In genomic region chr16:28491970-28492474, GRCh38 we compare ENCODE assay signal across 1 cellular context.
TF ChIP-seq lines count a peak whose summit lies in the region.

TSS of gene CLN3 (minus strand) at chr16:28492074. CDS start at chr16:28491759, 315 bp downstream.

TF ChIP-seq in HepG2, 621 proteins besides CTCF, POLR2A, EP300 and RAD21 (continued from another document and continues in another):
- TF ChIP-seq ZNF251 (CRISPR knock-in tag; IDR thresholded peaks at IDR 0.05) (no peak), ARNT (IDR thresholded peaks at IDR 0.05) (no peak), NKX3-1 (CRISPR knock-in tag; IDR thresholded peaks at IDR 0.05) (peak; percentile 66; the same call in 1 of the 2 replicates), HES4 (CRISPR knock-in tag; IDR thresholded peaks at IDR 0.05; ENCODE audit: borderline replicate concordance) (no peak; the same call in 1 of the 2 replicates), GLMP (CRISPR knock-in tag; IDR thresholded peaks at IDR 0.05; ENCODE audit: borderline replicate concordance) (no peak), FOSL2 (CRISPR knock-in tag; IDR thresholded peaks at IDR 0.05) (peak; percentile 48; the same call in 1 of the 2 replicates), ATAD3A (CRISPR knock-in tag; IDR thresholded peaks at IDR 0.05) (no peak), HOXA3 (CRISPR knock-in tag; IDR thresholded peaks at IDR 0.05) (peak; percentile 92), ZBTB21 (CRISPR knock-in tag; IDR thresholded peaks at IDR 0.05) (no peak), NFRKB (IDR thresholded peaks at IDR 0.05) (peak; percentile 71), HHEX (CRISPR knock-in tag; IDR thresholded peaks at IDR 0.05) (no peak), NFYC (CRISPR knock-in tag; IDR thresholded peaks at IDR 0.05) (peak; percentile 44; the same call in 1 of the 2 replicates), ZNF780A (CRISPR knock-in tag; IDR thresholded peaks at IDR 0.05) (no peak), ZNF281 (CRISPR knock-in tag; IDR thresholded peaks at IDR 0.05; ENCODE audit: borderline replicate concordance) (peak; percentile 38; the same call in 1 of the 2 replicates), HMG20A (CRISPR knock-in tag; IDR thresholded peaks at IDR 0.05; ENCODE audit: borderline replicate concordance) (0 out of 2 replicates have a peak, but pooled peaks have one; percentile 13), ZZZ3 (CRISPR knock-in tag; IDR thresholded peaks at IDR 0.05; ENCODE audit: borderline replicate concordance) (peak; percentile 88; the same call in 1 of the 2 replicates), TRAFD1 (CRISPR knock-in tag; IDR thresholded peaks at IDR 0.05; ENCODE audit: borderline replicate concordance) (no peak), ZNF770 (CRISPR knock-in tag; IDR thresholded peaks at IDR 0.05) (peak; percentile 46; the same call in 1 of the 2 replicates), ZNF75D (CRISPR knock-in tag; IDR thresholded peaks at IDR 0.05; ENCODE audit: borderline replicate concordance) (no peak), AGO2 (optimal IDR thresholded peaks at IDR 0.05; ENCODE audit: low read depth, low read length) (no peak), ZNF282 (IDR thresholded peaks at IDR 0.05; ENCODE audit: partially characterized antibody) (no peak), ZFP91 (CRISPR knock-in tag; IDR thresholded peaks at IDR 0.05; ENCODE audit: borderline replicate concordance) (peak; percentile 100), EZH2 (conservative IDR thresholded peaks at IDR 0.05; ENCODE audit: low read depth, low read length) (no peak), ELK4 (CRISPR knock-in tag; IDR thresholded peaks at IDR 0.05; ENCODE audit: borderline replicate concordance) (no peak), NR3C1 (CRISPR knock-in tag; IDR thresholded peaks at IDR 0.05) (no peak), ZBTB25 (CRISPR knock-in tag; IDR thresholded peaks at IDR 0.05) (peak; percentile 88), ZNF207 (IDR thresholded peaks at IDR 0.05; ENCODE audit: borderline replicate concordance) (0 out of 2 replicates have a peak, but pooled peaks have one; percentile 45), LBX2 (CRISPR knock-in tag; IDR thresholded peaks at IDR 0.05; ENCODE audit: borderline replicate concordance) (no peak), ASH2L (IDR thresholded peaks at IDR 0.05; ENCODE audit: insufficient read length, low read depth, low read length) (peak; percentile 96), DBP (CRISPR knock-in tag; IDR thresholded peaks at IDR 0.05; ENCODE audit: not compliant biosample characterization) (no peak), DR1 (CRISPR knock-in tag; IDR thresholded peaks at IDR 0.05) (no peak), RORA (CRISPR knock-in tag; IDR thresholded peaks at IDR 0.05) (no peak), TFE3 (CRISPR knock-in tag; IDR thresholded peaks at IDR 0.05) (peak; percentile 98), NR1H2 (CRISPR knock-in tag; IDR thresholded peaks at IDR 0.05; ENCODE audit: borderline replicate concordance, low read depth) (no peak), SP140L (CRISPR knock-in tag; IDR thresholded peaks at IDR 0.05; ENCODE audit: borderline replicate concordance) (no peak), ZNF33A (CRISPR knock-in tag; IDR thresholded peaks at IDR 0.05; ENCODE audit: borderline replicate concordance) (peak; percentile 76; the same call in 1 of the 2 replicates), ZNF432 (CRISPR knock-in tag; IDR thresholded peaks at IDR 0.05; ENCODE audit: borderline replicate concordance) (no peak), ZNF724P (CRISPR knock-in tag; IDR thresholded peaks at IDR 0.05; ENCODE audit: borderline replicate concordance) (peak; percentile 28; the same call in 1 of the 2 replicates), SIN3B (IDR thresholded peaks at IDR 0.05; ENCODE audit: low read length) (peak; percentile 79; the same call in 1 of the 2 replicates), ZBTB3 (CRISPR knock-in tag; IDR thresholded peaks at IDR 0.05; ENCODE audit: borderline replicate concordance, low read depth) (no peak), STAG1 (CRISPR knock-in tag; IDR thresholded peaks at IDR 0.05) (no peak), ZNF747 (CRISPR knock-in tag; IDR thresholded peaks at IDR 0.05; ENCODE audit: borderline replicate concordance) (0 out of 2 replicates have a peak, but pooled peaks have one; percentile 19), ZNF337 (CRISPR knock-in tag; IDR thresholded peaks at IDR 0.05; ENCODE audit: borderline replicate concordance, low read depth) (no peak), TBX3 (IDR thresholded peaks at IDR 0.05; ENCODE audit: borderline replicate concordance) (0 out of 2 replicates have a peak, but pooled peaks have one; percentile 53), THAP8 (CRISPR knock-in tag; IDR thresholded peaks at IDR 0.05; ENCODE audit: borderline replicate concordance) (peak; percentile 90), ARNT2 (CRISPR knock-in tag; IDR thresholded peaks at IDR 0.05; ENCODE audit: low read depth) (peak; percentile 69), PPARG (CRISPR knock-in tag; conservative IDR thresholded peaks at IDR 0.05) (no peak), PHF21A (CRISPR knock-in tag; IDR thresholded peaks at IDR 0.05) (peak; percentile 71; the same call in 1 of the 2 replicates), ZNF326 (CRISPR knock-in tag; IDR thresholded peaks at IDR 0.05; ENCODE audit: borderline replicate concordance) (no peak), ZNF10 (CRISPR knock-in tag; IDR thresholded peaks at IDR 0.05; ENCODE audit: borderline replicate concordance, low read depth) (no peak), ZNF180 (CRISPR knock-in tag; IDR thresholded peaks at IDR 0.05; ENCODE audit: borderline replicate concordance, low read depth) (no peak), ZNF431 (CRISPR knock-in tag; IDR thresholded peaks at IDR 0.05; ENCODE audit: borderline replicate concordance, low read depth) (no peak), THYN1 (CRISPR knock-in tag; IDR thresholded peaks at IDR 0.05; ENCODE audit: borderline replicate concordance, low read depth) (no peak), RFX1 (IDR thresholded peaks at IDR 0.05) (no peak), ZBTB38 (CRISPR knock-in tag; IDR thresholded peaks at IDR 0.05) (0 out of 2 replicates have a peak, but pooled peaks have one; percentile 10)
